In genomic region chr1:75908717-75909152, GRCh38 we compare ENCODE assay signal across 8 cellular contexts. TPM values are rescaled to one million over a fixed set of nuclear protein-coding genes. Genes with fewer than 3 reads are reported as not detected.
A peak's percentile ranks its signal among the peaks of the same experiment; 100 is the strongest.
DNase-seq lines count a peak whose midpoint lies in the region; ATAC-seq and TF ChIP-seq lines count a peak whose summit lies in the region.

No MANE protein-coding gene starts in this region.

- H3K9me3 ChIP-seq in vagina (no peaks in the 10 kb centered on the region), tibial artery (peaks cover 0 to 8% (median 0%) of the 10 kb centered on the region in 3 donors)

- H3K4me1 Mint-ChIP-seq in activated T-cell treated with anti-CD3 and anti-CD28 coated beads, Interleukin-2, amount 50 U/mL, for 72 hours (ENCODE audit: low read depth) = no peaks in the 10 kb centered on the region

- H2BK15ac ChIP-seq in mesendoderm (replicated peaks; ENCODE audit: low read depth) = no peak overlapping the region

- H2BK5ac ChIP-seq in mesendoderm (ENCODE audit: low read length) = no peak overlapping the region

- peaks cover 8 to 11% of the 10 kb centered on the region in 2 donors for H3K9me3 Mint-ChIP-seq in activated T-cell treated with anti-CD3 and anti-CD28 coated beads, Interleukin-2, amount 50 U/mL, for 72 hours

- H3K9ac ChIP-seq in mesendoderm (ENCODE audit: low read length) = no peak overlapping the region

- H3K36me3 Mint-ChIP-seq in activated T-cell treated with anti-CD3 and anti-CD28 coated beads, Interleukin-2, amount 50 U/mL, for 72 hours (ENCODE audit: insufficient read depth in 2 of 2) = peaks cover 7% of the 10 kb centered on the region in 2 donors

- H3K27ac ChIP-seq in mesendoderm (ENCODE audit: low read depth, low read length) (no peak overlapping the region), vagina (no peak overlapping the region), tibial artery (no peak overlapping the region)

- H3K36me3 ChIP-seq in mesendoderm (ENCODE audit: control insufficient read depth, insufficient read depth, low read length) (no peaks in the 10 kb centered on the region), vagina (no peaks in the 10 kb centered on the region), tibial artery (no peaks in the 10 kb centered on the region)

- no peak overlapping the region for H2AK5ac ChIP-seq in mesendoderm (ENCODE audit: low read length)

- H3K4me3 ChIP-seq in mesendoderm (ENCODE audit: low read length) (no peak overlapping the region), vagina (no peak overlapping the region), tibial artery (no peak overlapping the region)

- intact Hi-C loops in vagina (cut with DNase I) = no loop called here
- intact Hi-C loops in tibial artery (cut with DNase I; ENCODE audit: low total_unique reads) = no loop called here

- no peak for ATAC-seq in activated T-cell treated with anti-CD3 and anti-CD28 coated beads, Interleukin-2, amount 50 U/mL, for 72 hours (replicated peaks in 1 of 2)

- H4K5ac ChIP-seq in mesendoderm (ENCODE audit: low read length) = no peak overlapping the region

- no peaks in the 10 kb centered on the region for H3K79me2 ChIP-seq in mesendoderm (ENCODE audit: control insufficient read depth, insufficient read depth, low read length)

- WGBS in mesendoderm (ENCODE audit: extremely low coverage, insufficient coverage, low lambda C conversion rate) = no CpG with 5 or more reads among the region's 2 CpGs

- H3K79me1 ChIP-seq in mesendoderm (ENCODE audit: low read length) = no peaks in the 10 kb centered on the region

- no peak overlapping the region for H3K4me2 ChIP-seq in mesendoderm (ENCODE audit: low read length)

- H3K56ac ChIP-seq in mesendoderm (ENCODE audit: low read length) = no peak overlapping the region

- no peak overlapping the region for H3K23ac ChIP-seq in mesendoderm (ENCODE audit: low read length)

- H3K27ac Mint-ChIP-seq in activated T-cell treated with anti-CD3 and anti-CD28 coated beads, Interleukin-2, amount 50 U/mL, for 72 hours = no peak overlapping the region

- TF ChIP-seq CTCF in vagina (IDR thresholded peaks at IDR 0.05) = no peak
- TF ChIP-seq CTCF in tibial artery (IDR thresholded peaks at IDR 0.05) = no peak

- no peak overlapping the region for H2BK120ac ChIP-seq in mesendoderm (ENCODE audit: low read depth, low read length)

- no peak for TF ChIP-seq POLR2A in vagina (IDR thresholded peaks at IDR 0.05)

- DNase-seq in GM03348 (ENCODE audit: low spot score) (peak; percentile 1), HCEC 1CT (peak; percentile 59), NCI-H1694 (lab: John Stamatoyannopoulos, UW) (peak; percentile 57), amniotic epithelial cell (ENCODE audit: low read depth) (peak; percentile 64), mesendoderm (peak; percentile 79), vagina (ENCODE audit: extremely low spot score in 2 of 2) (no peak), tibial artery (no peak)
- no peak for DNase-seq in activated T-cell treated with anti-CD3 and anti-CD28 coated beads, Interleukin-2, amount 50 U/mL, for 72 hours

- no peak overlapping the region for H3K4ac ChIP-seq in mesendoderm (ENCODE audit: low read depth, low read length)

- H3K4me3 Mint-ChIP-seq in activated T-cell treated with anti-CD3 and anti-CD28 coated beads, Interleukin-2, amount 50 U/mL, for 72 hours = no peak overlapping the region

- no peaks in the 10 kb centered on the region for H3K4me1 ChIP-seq in mesendoderm (ENCODE audit: control insufficient read depth, low read depth, low read length)
- H3K4me1 ChIP-seq in vagina = no peaks in the 10 kb centered on the region
- H3K4me1 ChIP-seq in tibial artery = no peaks in the 10 kb centered on the region

- no peaks in the 10 kb centered on the region for H3K27me3 Mint-ChIP-seq in activated T-cell treated with anti-CD3 and anti-CD28 coated beads, Interleukin-2, amount 50 U/mL, for 72 hours (ENCODE audit: low read depth)

- no peak overlapping the region for H4K8ac ChIP-seq in mesendoderm (ENCODE audit: low read depth, low read length)

- no peak overlapping the region for H3K18ac ChIP-seq in mesendoderm (ENCODE audit: low read length)

- H3K27me3 ChIP-seq in mesendoderm (ENCODE audit: insufficient read depth, low read length, poor library complexity) (no peaks in the 10 kb centered on the region), vagina (no peaks in the 10 kb centered on the region), tibial artery (no peaks in the 10 kb centered on the region)

RNA-seq across cellular contexts. Expression of gene ASB17, which starts 23.5 kb away (rescaled TPM):
- polyA plus RNA-seq in mesendoderm (2013, experiment 1 of 2) = not detected
- not detected for polyA plus RNA-seq in mesendoderm (2013, experiment 2 of 2)
- total RNA-seq in vagina = not detected
- total RNA-seq in activated T-cell treated with anti-CD3 and anti-CD28 coated beads, Interleukin-2, amount 50 U/mL, for 72 hours = not detected

Comparison
In these comparisons a context has a peak if more than half of its experiments do, and no peak if none do; other contexts are left out.
1. DNase-seq: peak in GM03348 (single experiment), HCEC 1CT (single experiment), NCI-H1694 (single experiment), amniotic epithelial cell (single experiment) and mesendoderm (single experiment); none in vagina (0 of 2), tibial artery (0 of 2) and activated T-cell treated with anti-CD3 and anti-CD28 coated beads, Interleukin-2, amount 50 U/mL, for 72 hours (0 of 2).